11 cellular contexts compared by ENCODE assay signal in genomic region chr4:26757751-26758150, GRCh38.
"Had no signal": no experiment of that assay in that cellular context is flagged by ENCODE, and none has a peak within 500 bp of the region (broad histone marks: within the 10 kb centered on the region; RNA-seq: fewer than 3 reads in every experiment).

No MANE protein-coding gene starts in this region.

- H3K9ac ChIP-seq: GM23248 had no signal

- H3K4me2 ChIP-seq: GM23338 had no signal

- H3K27ac Mint-ChIP-seq: GM23338, HFFc6 had no signal

- H3K27ac ChIP-seq: GM23248 had no signal

- H3K4me1 Mint-ChIP-seq: H9 had no signal

- FAIRE-seq: H1, H54 had no signal

- DNase-seq: GM23248, GOT3, H7, H9, HCEC 1CT, HFFc6 had no signal

- ATAC-seq: GM23338, HCT116 had no signal

- H2AFZ ChIP-seq: GM23248, GM23338 had no signal

- H3K9me3 Mint-ChIP-seq: GM23338, H9, HFFc6 had no signal

- H3K4me3 ChIP-seq: GM23248, GM23338, HAP-1 had no signal

- H3K4me3 Mint-ChIP-seq: GM23338, H9, HFFc6 had no signal

- H3K9me3 ChIP-seq: HAP-1 had no signal

- H3K36me3 ChIP-seq: HAP-1 had no signal
